1 cellular context compared by ENCODE assay signal in the genomic region with DNA sequence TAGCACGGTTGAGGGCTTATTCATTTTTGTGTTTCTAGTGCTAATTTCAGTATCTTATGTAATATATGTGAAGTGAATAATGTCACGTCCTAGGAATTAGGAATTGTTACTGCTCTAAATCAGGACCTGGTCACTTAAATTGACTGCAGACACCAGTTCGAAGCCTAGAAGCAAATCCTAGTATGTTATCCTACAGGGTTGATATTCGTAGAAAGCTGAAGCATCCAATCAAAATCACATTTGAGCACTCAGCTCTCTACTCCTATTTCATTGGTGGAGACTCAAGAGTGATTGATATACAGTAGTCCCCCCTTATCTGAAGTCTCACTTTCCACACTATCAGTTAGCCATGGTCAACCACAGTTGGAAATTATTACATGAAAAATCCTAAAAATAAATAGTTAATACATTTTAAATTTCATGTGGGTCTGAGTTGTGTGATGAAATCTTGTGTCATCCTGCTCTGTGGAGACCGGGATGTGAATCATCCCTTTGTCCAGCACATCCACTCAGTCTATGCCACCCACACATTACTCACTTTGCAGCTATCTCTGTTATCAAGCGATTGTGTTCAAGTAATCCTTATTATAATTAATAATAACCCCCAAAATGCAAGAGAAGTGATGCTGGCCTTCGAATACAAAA.
A peak's percentile ranks its signal among the peaks of the same experiment; 100 is the strongest.
TF ChIP-seq lines count a peak whose summit lies in the region.

No MANE protein-coding gene starts in this region.

TF ChIP-seq in K562, 482 proteins besides CTCF, POLR2A, EP300 and RAD21 (continued from another document):
- TF ChIP-seq, protein P1, sequence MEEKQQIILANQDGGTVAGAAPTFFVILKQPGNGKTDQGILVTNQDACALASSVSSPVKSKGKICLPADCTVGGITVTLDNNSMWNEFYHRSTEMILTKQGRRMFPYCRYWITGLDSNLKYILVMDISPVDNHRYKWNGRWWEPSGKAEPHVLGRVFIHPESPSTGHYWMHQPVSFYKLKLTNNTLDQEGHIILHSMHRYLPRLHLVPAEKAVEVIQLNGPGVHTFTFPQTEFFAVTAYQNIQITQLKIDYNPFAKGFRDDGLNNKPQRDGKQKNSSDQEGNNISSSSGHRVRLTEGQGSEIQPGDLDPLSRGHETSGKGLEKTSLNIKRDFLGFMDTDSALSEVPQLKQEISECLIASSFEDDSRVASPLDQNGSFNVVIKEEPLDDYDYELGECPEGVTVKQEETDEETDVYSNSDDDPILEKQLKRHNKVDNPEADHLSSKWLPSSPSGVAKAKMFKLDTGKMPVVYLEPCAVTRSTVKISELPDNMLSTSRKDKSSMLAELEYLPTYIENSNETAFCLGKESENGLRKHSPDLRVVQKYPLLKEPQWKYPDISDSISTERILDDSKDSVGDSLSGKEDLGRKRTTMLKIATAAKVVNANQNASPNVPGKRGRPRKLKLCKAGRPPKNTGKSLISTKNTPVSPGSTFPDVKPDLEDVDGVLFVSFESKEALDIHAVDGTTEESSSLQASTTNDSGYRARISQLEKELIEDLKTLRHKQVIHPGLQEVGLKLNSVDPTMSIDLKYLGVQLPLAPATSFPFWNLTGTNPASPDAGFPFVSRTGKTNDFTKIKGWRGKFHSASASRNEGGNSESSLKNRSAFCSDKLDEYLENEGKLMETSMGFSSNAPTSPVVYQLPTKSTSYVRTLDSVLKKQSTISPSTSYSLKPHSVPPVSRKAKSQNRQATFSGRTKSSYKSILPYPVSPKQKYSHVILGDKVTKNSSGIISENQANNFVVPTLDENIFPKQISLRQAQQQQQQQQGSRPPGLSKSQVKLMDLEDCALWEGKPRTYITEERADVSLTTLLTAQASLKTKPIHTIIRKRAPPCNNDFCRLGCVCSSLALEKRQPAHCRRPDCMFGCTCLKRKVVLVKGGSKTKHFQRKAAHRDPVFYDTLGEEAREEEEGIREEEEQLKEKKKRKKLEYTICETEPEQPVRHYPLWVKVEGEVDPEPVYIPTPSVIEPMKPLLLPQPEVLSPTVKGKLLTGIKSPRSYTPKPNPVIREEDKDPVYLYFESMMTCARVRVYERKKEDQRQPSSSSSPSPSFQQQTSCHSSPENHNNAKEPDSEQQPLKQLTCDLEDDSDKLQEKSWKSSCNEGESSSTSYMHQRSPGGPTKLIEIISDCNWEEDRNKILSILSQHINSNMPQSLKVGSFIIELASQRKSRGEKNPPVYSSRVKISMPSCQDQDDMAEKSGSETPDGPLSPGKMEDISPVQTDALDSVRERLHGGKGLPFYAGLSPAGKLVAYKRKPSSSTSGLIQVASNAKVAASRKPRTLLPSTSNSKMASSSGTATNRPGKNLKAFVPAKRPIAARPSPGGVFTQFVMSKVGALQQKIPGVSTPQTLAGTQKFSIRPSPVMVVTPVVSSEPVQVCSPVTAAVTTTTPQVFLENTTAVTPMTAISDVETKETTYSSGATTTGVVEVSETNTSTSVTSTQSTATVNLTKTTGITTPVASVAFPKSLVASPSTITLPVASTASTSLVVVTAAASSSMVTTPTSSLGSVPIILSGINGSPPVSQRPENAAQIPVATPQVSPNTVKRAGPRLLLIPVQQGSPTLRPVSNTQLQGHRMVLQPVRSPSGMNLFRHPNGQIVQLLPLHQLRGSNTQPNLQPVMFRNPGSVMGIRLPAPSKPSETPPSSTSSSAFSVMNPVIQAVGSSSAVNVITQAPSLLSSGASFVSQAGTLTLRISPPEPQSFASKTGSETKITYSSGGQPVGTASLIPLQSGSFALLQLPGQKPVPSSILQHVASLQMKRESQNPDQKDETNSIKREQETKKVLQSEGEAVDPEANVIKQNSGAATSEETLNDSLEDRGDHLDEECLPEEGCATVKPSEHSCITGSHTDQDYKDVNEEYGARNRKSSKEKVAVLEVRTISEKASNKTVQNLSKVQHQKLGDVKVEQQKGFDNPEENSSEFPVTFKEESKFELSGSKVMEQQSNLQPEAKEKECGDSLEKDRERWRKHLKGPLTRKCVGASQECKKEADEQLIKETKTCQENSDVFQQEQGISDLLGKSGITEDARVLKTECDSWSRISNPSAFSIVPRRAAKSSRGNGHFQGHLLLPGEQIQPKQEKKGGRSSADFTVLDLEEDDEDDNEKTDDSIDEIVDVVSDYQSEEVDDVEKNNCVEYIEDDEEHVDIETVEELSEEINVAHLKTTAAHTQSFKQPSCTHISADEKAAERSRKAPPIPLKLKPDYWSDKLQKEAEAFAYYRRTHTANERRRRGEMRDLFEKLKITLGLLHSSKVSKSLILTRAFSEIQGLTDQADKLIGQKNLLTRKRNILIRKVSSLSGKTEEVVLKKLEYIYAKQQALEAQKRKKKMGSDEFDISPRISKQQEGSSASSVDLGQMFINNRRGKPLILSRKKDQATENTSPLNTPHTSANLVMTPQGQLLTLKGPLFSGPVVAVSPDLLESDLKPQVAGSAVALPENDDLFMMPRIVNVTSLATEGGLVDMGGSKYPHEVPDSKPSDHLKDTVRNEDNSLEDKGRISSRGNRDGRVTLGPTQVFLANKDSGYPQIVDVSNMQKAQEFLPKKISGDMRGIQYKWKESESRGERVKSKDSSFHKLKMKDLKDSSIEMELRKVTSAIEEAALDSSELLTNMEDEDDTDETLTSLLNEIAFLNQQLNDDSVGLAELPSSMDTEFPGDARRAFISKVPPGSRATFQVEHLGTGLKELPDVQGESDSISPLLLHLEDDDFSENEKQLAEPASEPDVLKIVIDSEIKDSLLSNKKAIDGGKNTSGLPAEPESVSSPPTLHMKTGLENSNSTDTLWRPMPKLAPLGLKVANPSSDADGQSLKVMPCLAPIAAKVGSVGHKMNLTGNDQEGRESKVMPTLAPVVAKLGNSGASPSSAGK (IDR thresholded peaks at IDR 0.05) = peak; percentile 4; the same call in 1 of the 2 replicates
- TF ChIP-seq ERF (CRISPR knock-in tag; IDR thresholded peaks at IDR 0.05) = no peak
- TF ChIP-seq, protein P2, sequence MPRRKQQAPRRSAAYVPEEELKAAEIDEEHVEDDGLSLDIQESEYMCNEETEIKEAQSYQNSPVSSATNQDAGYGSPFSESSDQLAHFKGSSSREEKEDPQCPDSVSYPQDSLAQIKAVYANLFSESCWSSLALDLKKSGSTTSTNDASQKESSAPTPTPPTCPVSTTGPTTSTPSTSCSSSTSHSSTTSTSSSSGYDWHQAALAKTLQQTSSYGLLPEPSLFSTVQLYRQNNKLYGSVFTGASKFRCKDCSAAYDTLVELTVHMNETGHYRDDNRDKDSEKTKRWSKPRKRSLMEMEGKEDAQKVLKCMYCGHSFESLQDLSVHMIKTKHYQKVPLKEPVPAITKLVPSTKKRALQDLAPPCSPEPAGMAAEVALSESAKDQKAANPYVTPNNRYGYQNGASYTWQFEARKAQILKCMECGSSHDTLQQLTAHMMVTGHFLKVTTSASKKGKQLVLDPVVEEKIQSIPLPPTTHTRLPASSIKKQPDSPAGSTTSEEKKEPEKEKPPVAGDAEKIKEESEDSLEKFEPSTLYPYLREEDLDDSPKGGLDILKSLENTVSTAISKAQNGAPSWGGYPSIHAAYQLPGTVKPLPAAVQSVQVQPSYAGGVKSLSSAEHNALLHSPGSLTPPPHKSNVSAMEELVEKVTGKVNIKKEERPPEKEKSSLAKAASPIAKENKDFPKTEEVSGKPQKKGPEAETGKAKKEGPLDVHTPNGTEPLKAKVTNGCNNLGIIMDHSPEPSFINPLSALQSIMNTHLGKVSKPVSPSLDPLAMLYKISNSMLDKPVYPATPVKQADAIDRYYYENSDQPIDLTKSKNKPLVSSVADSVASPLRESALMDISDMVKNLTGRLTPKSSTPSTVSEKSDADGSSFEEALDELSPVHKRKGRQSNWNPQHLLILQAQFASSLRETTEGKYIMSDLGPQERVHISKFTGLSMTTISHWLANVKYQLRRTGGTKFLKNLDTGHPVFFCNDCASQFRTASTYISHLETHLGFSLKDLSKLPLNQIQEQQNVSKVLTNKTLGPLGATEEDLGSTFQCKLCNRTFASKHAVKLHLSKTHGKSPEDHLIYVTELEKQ (CRISPR knock-in tag; IDR thresholded peaks at IDR 0.05) = no peak
- no peak for TF ChIP-seq TEAD1 (CRISPR knock-in tag; IDR thresholded peaks at IDR 0.05)
- no peak for TF ChIP-seq ZBTB7A (IDR thresholded peaks at IDR 0.05; ENCODE audit: borderline replicate concordance, control insufficient read depth, low read depth, low read length)
- TF ChIP-seq, protein P3, sequence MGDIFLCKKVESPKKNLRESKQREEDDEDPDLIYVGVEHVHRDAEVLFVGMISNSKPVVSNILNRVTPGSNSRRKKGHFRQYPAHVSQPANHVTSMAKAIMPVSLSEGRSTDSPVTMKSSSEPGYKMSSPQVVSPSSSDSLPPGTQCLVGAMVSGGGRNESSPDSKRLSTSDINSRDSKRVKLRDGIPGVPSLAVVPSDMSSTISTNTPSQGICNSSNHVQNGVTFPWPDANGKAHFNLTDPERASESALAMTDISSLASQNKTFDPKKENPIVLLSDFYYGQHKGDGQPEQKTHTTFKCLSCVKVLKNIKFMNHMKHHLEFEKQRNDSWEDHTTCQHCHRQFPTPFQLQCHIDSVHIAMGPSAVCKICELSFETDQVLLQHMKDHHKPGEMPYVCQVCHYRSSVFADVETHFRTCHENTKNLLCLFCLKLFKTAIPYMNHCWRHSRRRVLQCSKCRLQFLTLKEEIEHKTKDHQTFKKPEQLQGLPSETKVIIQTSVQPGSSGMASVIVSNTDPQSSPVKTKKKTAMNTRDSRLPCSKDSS (IDR thresholded peaks at IDR 0.05; ENCODE audit: low read depth, partially characterized antibody) = no peak
- no peak for TF ChIP-seq THRAP3 (IDR thresholded peaks at IDR 0.05; ENCODE audit: borderline replicate concordance)
- TF ChIP-seq SIRT6 (IDR thresholded peaks at IDR 0.05; ENCODE audit: low read depth, low read length) = no peak
- peak; percentile 82 to 87; a peak in 3 of 4 replicates for TF ChIP-seq TRIM24 (IDR thresholded peaks at IDR 0.05)
- peak; percentile 32 for TF ChIP-seq FOS (IDR thresholded peaks at IDR 0.05; ENCODE audit: extremely low read depth, insufficient read length)
- no peak for TF ChIP-seq ZNF274 (IDR thresholded peaks at IDR 0.05; ENCODE audit: borderline replicate concordance, low read depth, low read length)
- TF ChIP-seq ZNF785 (CRISPR knock-in tag; IDR thresholded peaks at IDR 0.05) = no peak
- no peak for TF ChIP-seq POU5F1 (IDR thresholded peaks at IDR 0.05; ENCODE audit: borderline replicate concordance, low read depth, low read length, partially characterized antibody)
- no peak for TF ChIP-seq ZNF165 (CRISPR knock-in tag; IDR thresholded peaks at IDR 0.05; ENCODE audit: borderline replicate concordance)
- peak; percentile 98 for TF ChIP-seq ZNF589 (CRISPR knock-in tag; IDR thresholded peaks at IDR 0.05; ENCODE audit: low read depth)
- no peak for TF ChIP-seq TCF3 (CRISPR knock-in tag; IDR thresholded peaks at IDR 0.05)
- no peak for TF ChIP-seq ZFX (CRISPR knock-in tag; IDR thresholded peaks at IDR 0.05)
- no peak for TF ChIP-seq IRF1 (CRISPR knock-in tag; IDR thresholded peaks at IDR 0.05; ENCODE audit: borderline replicate concordance)
- no peak for TF ChIP-seq MCM7 (IDR thresholded peaks at IDR 0.05)
- TF ChIP-seq DPF2 (IDR thresholded peaks at IDR 0.05) = peak; percentile 84; the same call in 1 of the 2 replicates
- peak in 1 of 2 experiments; percentile 12 for TF ChIP-seq NCOA2 (IDR thresholded peaks at IDR 0.05; ENCODE audit: partially characterized antibody in 2 of 2)
- 0 out of 2 replicates have a peak, but pooled peaks have one; percentile 14 for TF ChIP-seq PTTG1 (tag; IDR thresholded peaks at IDR 0.05; ENCODE audit: low read depth)
- no peak for TF ChIP-seq ILK (tag; IDR thresholded peaks at IDR 0.05; ENCODE audit: borderline replicate concordance, low read depth)
- TF ChIP-seq ZNF175 (CRISPR knock-in tag; IDR thresholded peaks at IDR 0.05; ENCODE audit: low read depth) = peak; percentile 97
- TF ChIP-seq ATF7 (IDR thresholded peaks at IDR 0.05) = peak; percentile 74; the same call in 1 of the 2 replicates
TF ChIP-seq in K562: peak in this region for 43.
